ENCODE assay signal across 8 cellular contexts in the genomic region with DNA sequence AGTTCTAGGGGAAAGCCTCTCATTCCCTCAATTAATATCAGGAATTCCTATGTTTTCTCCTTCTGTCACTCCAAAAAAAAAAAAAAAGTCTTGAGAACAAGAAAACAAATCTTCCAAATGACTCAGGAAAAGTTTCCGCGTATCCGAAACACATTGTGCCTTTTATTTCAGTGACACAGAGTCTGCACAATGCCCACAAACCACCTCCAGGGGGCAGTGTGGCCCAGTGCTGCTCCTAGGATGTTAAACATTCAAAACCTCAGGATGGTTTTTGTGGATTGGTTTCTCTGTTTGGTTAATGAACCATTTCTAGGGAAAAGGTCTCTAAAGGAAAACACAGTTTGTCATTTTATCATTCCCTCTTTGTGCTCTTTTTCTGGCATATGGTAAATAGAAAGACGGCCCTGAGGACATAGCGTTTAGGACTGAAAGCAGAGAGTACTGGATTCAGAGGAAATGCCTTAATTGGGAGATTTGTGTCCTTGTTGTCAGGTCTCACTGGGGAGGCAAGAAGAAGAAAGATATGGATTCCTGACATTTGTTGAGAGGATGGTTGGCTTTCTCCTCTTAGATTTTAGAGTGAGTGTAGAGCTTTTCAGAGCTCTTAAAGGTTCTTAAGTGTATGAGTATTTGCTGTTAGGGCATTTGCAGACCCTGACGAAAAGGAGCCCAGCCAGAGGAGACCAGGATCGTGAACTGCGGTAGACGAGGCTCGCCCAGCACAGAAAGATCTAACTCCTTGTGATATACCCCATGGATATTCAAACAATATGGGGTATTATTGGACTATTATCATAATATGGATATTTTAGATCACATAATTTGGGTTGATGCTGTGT.
DNase-seq lines count a peak whose midpoint lies in the region; ATAC-seq and TF ChIP-seq lines count a peak whose summit lies in the region.

No MANE protein-coding gene starts in this region.

- ATAC-seq in HG02973 (IDR thresholded peaks at IDR 0.05; ENCODE audit: unreplicated experiment) (peak; percentile 82), memory B cell (ENCODE audit: low read depth) (no peak)
- ATAC-seq in activated CD8-positive, alpha-beta T cell treated with anti-CD3 and anti-CD28 coated beads for 36 hours, result peak; percentile 68
- ATAC-seq in effector memory CD8-positive, alpha-beta T cell (replicated peaks), result peak; percentile 47

- no peak overlapping the region for H3K27ac Mint-ChIP-seq in activated CD8-positive, alpha-beta T cell treated with anti-CD3 and anti-CD28 coated beads for 36 hours
- H3K27ac Mint-ChIP-seq in effector memory CD8-positive, alpha-beta T cell, result no peak overlapping the region
- no peak overlapping the region for H3K27ac Mint-ChIP-seq in memory B cell

- no peaks in the 10 kb centered on the region for H3K4me1 Mint-ChIP-seq in activated CD8-positive, alpha-beta T cell treated with anti-CD3 and anti-CD28 coated beads for 36 hours (ENCODE audit: low read depth)
- H3K4me1 Mint-ChIP-seq in effector memory CD8-positive, alpha-beta T cell (ENCODE audit: low read depth in 2 of 2), result peaks cover 0 to 5% of the 10 kb centered on the region in 2 donors
- no peaks in the 10 kb centered on the region for H3K4me1 Mint-ChIP-seq in memory B cell

- peak; percentile 78 for TF ChIP-seq CTCF in activated CD8-positive, alpha-beta T cell treated with anti-CD3 and anti-CD28 coated beads for 36 hours (IDR thresholded peaks at IDR 0.05)

- H3K36me3 Mint-ChIP-seq in activated CD8-positive, alpha-beta T cell treated with anti-CD3 and anti-CD28 coated beads for 36 hours (ENCODE audit: low read depth), result no peaks in the 10 kb centered on the region
- H3K36me3 Mint-ChIP-seq in effector memory CD8-positive, alpha-beta T cell (ENCODE audit: insufficient read depth), result no peaks in the 10 kb centered on the region
- no peaks in the 10 kb centered on the region for H3K36me3 Mint-ChIP-seq in memory B cell

- POLR2A ChIA-PET in activated CD8-positive, alpha-beta T cell treated with anti-CD3 and anti-CD28 coated beads for 36 hours (lab: Charles Lee), result interaction anchor here (0.6 kb wide), 1 partner anchor 381 kb away, joined by 3 read pairs; no protein-coding TSS in a partner anchor

- intact Hi-C loops in activated CD8-positive, alpha-beta T cell treated with anti-CD3 and anti-CD28 coated beads for 36 hours (cut with micrococcal nuclease), result loop anchor here (1.0 kb wide), 1 partner anchor 345 kb away; no protein-coding TSS in a partner anchor

- H3K4me3 Mint-ChIP-seq in activated CD8-positive, alpha-beta T cell treated with anti-CD3 and anti-CD28 coated beads for 36 hours, result no peak overlapping the region
- no peak overlapping the region for H3K4me3 Mint-ChIP-seq in effector memory CD8-positive, alpha-beta T cell
- no peak overlapping the region for H3K4me3 Mint-ChIP-seq in memory B cell

- DNase-seq in activated gamma-delta T cell treated with Interleukin-2 at 50 U/mL for 16 hours, result peak; percentile 58
- DNase-seq in activated gamma-delta T cell (lab: John Stamatoyannopoulos, UW), result no peak
- peak; percentile 3 for DNase-seq in NCI-H345 treated with DMSO at 0.1 percent for 48 hours (lab: John Stamatoyannopoulos, UW; ENCODE audit: unreplicated experiment)
- peak; percentile 72 for DNase-seq in activated CD8-positive, alpha-beta T cell treated with anti-CD3 and anti-CD28 coated beads for 36 hours
- DNase-seq in effector memory CD8-positive, alpha-beta T cell, result peak; percentile 3 to 21 (median 19)
- peak; percentile 25 to 44 for DNase-seq in memory B cell (ENCODE audit: low spot score in 2 of 2)
- DNase-seq in stimulated activated CD4-positive, alpha-beta T cell treated with anti-CD3 and anti-CD28 coated beads, TNF-alpha, amount 100 ng/mL, for 48 hours (ENCODE audit: low read depth in 3 of 3), result peak; percentile 27 to 31 (median 31)

- H3K27me3 Mint-ChIP-seq in activated CD8-positive, alpha-beta T cell treated with anti-CD3 and anti-CD28 coated beads for 36 hours, result peaks cover 16% of the 10 kb centered on the region
- peaks cover 16 to 35% of the 10 kb centered on the region in 2 donors for H3K27me3 Mint-ChIP-seq in effector memory CD8-positive, alpha-beta T cell
- H3K27me3 Mint-ChIP-seq in memory B cell, result peaks cover 7% of the 10 kb centered on the region

- no peaks in the 10 kb centered on the region for H3K9me3 Mint-ChIP-seq in activated CD8-positive, alpha-beta T cell treated with anti-CD3 and anti-CD28 coated beads for 36 hours
- no peaks in the 10 kb centered on the region for H3K9me3 Mint-ChIP-seq in effector memory CD8-positive, alpha-beta T cell
- no peaks in the 10 kb centered on the region for H3K9me3 Mint-ChIP-seq in memory B cell

- CTCF ChIA-PET in activated CD8-positive, alpha-beta T cell treated with anti-CD3 and anti-CD28 coated beads for 36 hours (lab: Charles Lee), result interaction anchor here (0.6 to 1.4 kb wide), 7 partner anchors 11 to 511 kb away, joined by 3 to 8 read pairs (median 4); partner anchors contain the start of gene CTSO
